In genomic region chr21:38819719-38820147, GRCh38 we compare ENCODE assay signal across 11 cellular contexts. TPM values are rescaled to one million over a fixed set of nuclear protein-coding genes. Genes with fewer than 3 reads are reported as not detected.
DNase-seq lines count a peak whose midpoint lies in the region; ATAC-seq, FAIRE-seq and TF ChIP-seq lines count a peak whose summit lies in the region.
"Had no signal": no experiment of that assay in that cellular context is flagged by ENCODE, and none has a peak within 500 bp of the region (broad histone marks: within the 10 kb centered on the region; RNA-seq: fewer than 3 reads in every experiment).

No MANE protein-coding gene starts in this region.

- peak overlapping the region; percentile 66 for H3K27ac ChIP-seq in left lung
- peak overlapping the region; percentile 31 for H3K27ac ChIP-seq in subcutaneous abdominal adipose tissue (ENCODE audit: low read depth, low read length)

- intact Hi-C loops in left lung (cut with DNase I) = no loop called here

- no peak overlapping the region for H3K9ac ChIP-seq in subcutaneous abdominal adipose tissue (ENCODE audit: low read length in 5 of 5)

- FAIRE-seq in frontal cortex (lab: Jason Lieb, UNC) = no peak
- FAIRE-seq: G401.6 had no signal

- peak; percentile 80 for ATAC-seq in left lung
- no peak for ATAC-seq in GM21367 (IDR thresholded peaks at IDR 0.05; ENCODE audit: unreplicated experiment)
- no peak for ATAC-seq in HG03159 (IDR thresholded peaks at IDR 0.05; ENCODE audit: unreplicated experiment)
- ATAC-seq in GM18511 (IDR thresholded peaks at IDR 0.05; ENCODE audit: unreplicated experiment) = no peak

- H3K4me3 ChIP-seq in astrocyte of the spinal cord (ENCODE audit: low read depth, low read length) (no peak overlapping the region), left lung (no peak overlapping the region), subcutaneous abdominal adipose tissue (ENCODE audit: low read depth in 1 of 5, low read length in 5 of 5) (no peak overlapping the region)

- H3K36me3 ChIP-seq in left lung = peaks cover 8 to 98% of the 10 kb centered on the region in 2 donors
- H3K36me3 ChIP-seq in subcutaneous abdominal adipose tissue (ENCODE audit: control insufficient read depth in 5 of 5, insufficient read depth in 5 of 5, low read length in 5 of 5) = peaks cover 15 to 83% (median 76%) of the 10 kb centered on the region in 5 donors

- in situ Hi-C loops in astrocyte of the spinal cord (cut with HindIII; ENCODE audit: low sequenced_read_pairs) = loop anchor here (25.0 kb wide), 1 partner anchor 118 kb away; no protein-coding TSS in a partner anchor

- no peak for TF ChIP-seq CTCF in astrocyte of the spinal cord (IDR thresholded peaks at IDR 0.05; ENCODE audit: low read depth, low read length)
- TF ChIP-seq CTCF in left lung (IDR thresholded peaks at IDR 0.05) = no peak

- peak; percentile 85 for DNase-seq in HCEC 1CT
- peak; percentile 61 for DNase-seq in astrocyte of the spinal cord (ENCODE audit: low read depth, low spot score)
- DNase-seq in left lung = peak in 1 of 2 donors; percentile 71
- no peak for DNase-seq in frontal cortex (ENCODE audit: low spot score in 2 of 2)
- DNase-seq: activated CD4-positive, alpha-beta T cell treated with anti-CD3 and anti-CD28 coated beads, Interleukin-2, amount 50 U/mL, for 1 hour; hippocampal formation had no signal

- no peaks in the 10 kb centered on the region for H3K27me3 ChIP-seq in left lung
- H3K27me3 ChIP-seq in subcutaneous abdominal adipose tissue (ENCODE audit: control insufficient read depth in 5 of 5, insufficient read depth in 4 of 5, low read length in 5 of 5) = no peaks in the 10 kb centered on the region

- peaks cover 46 to 95% of the 10 kb centered on the region in 2 donors for H3K4me1 ChIP-seq in left lung
- H3K4me1 ChIP-seq in subcutaneous abdominal adipose tissue (ENCODE audit: control insufficient read depth in 5 of 5, insufficient read depth in 5 of 5, low read length in 5 of 5) = peaks cover 3 to 46% (median 27%) of the 10 kb centered on the region in 5 donors

- H3K9me3 ChIP-seq in left lung (no peaks in the 10 kb centered on the region), subcutaneous abdominal adipose tissue (ENCODE audit: control insufficient read depth in 5 of 5, low read length in 5 of 5) (peaks cover 0 to 4% (median 0%) of the 10 kb centered on the region in 5 donors)

RNA-seq across cellular contexts. Expression of gene ETS2, which starts 14.0 kb away (rescaled TPM):
- total RNA-seq in left lung = 100 to 1,000 TPM in 1 of 2 donors, 10 to 100 TPM in 1; 93.2 to 129 TPM
- 11.0 TPM for total RNA-seq in frontal cortex

Comparison
In these comparisons a context has a peak if more than half of its experiments do, and no peak if none do; other contexts are left out.
1. DNase-seq: peak in HCEC 1CT (single experiment) and astrocyte of the spinal cord (single experiment); none in frontal cortex (0 of 2).